Comparison of ENCODE assay signal across 15 cellular contexts in genomic region chr13:112687836-112688559, GRCh38. TPM values are rescaled to one million over a fixed set of nuclear protein-coding genes. Genes with fewer than 3 reads are reported as not detected.
DNase-seq lines count a peak whose midpoint lies in the region; ATAC-seq and TF ChIP-seq lines count a peak whose summit lies in the region.
"Had no signal": no experiment of that assay in that cellular context is flagged by ENCODE, and none has a peak within 500 bp of the region (broad histone marks: within the 10 kb centered on the region; RNA-seq: fewer than 3 reads in every experiment).

No MANE protein-coding gene starts in this region.

- H3K9me3 Mint-ChIP-seq in activated CD4-positive, alpha-beta T cell treated with anti-CD3 and anti-CD28 coated beads for 36 hours (ENCODE audit: low read depth) = no peaks in the 10 kb centered on the region
- H3K9me3 Mint-ChIP-seq in effector memory CD8-positive, alpha-beta T cell = no peaks in the 10 kb centered on the region
- no peaks in the 10 kb centered on the region for H3K9me3 Mint-ChIP-seq in progenitor cell of endocrine pancreas (ENCODE audit: low read depth)

- intact Hi-C loops in activated CD4-positive, alpha-beta T cell treated with anti-CD3 and anti-CD28 coated beads for 36 hours (cut with DNase I, micrococcal nuclease) = loop anchor here (1.0 to 5.0 kb wide), 6 partner anchors 13 to 1975 kb away; partner anchors contain the start of gene ING1 (in 1 of the 2)
- intact Hi-C loops in OCI-LY7 (cut with micrococcal nuclease; ENCODE audit: unreplicated experiment) = no loop called here
- intact Hi-C loops in testis (cut with DNase I; ENCODE audit: low total_unique reads) = no loop called here

- peaks cover 24% of the 10 kb centered on the region for H3K4me1 ChIP-seq in OCI-LY7 (ENCODE audit: insufficient read depth, low read length, poor library complexity, severe bottlenecking)
- peaks cover 22% of the 10 kb centered on the region for H3K4me1 ChIP-seq in testis
- H3K4me1 ChIP-seq: prostate gland had no signal

- H3K9me3 ChIP-seq in OCI-LY7 (ENCODE audit: low read length) = no peaks in the 10 kb centered on the region
- H3K9me3 ChIP-seq in testis = no peaks in the 10 kb centered on the region
- H3K9me3 ChIP-seq: adrenal gland, prostate gland, thoracic aorta had no signal

- H3K27ac ChIP-seq in OCI-LY7 (ENCODE audit: low read depth, low read length, poor library complexity, severe bottlenecking) (no peak overlapping the region), testis (no peak overlapping the region)
- H3K27ac ChIP-seq: VCaP had no signal

- peak overlapping the region; percentile 91 for H3K27ac Mint-ChIP-seq in activated CD4-positive, alpha-beta T cell treated with anti-CD3 and anti-CD28 coated beads for 36 hours
- H3K27ac Mint-ChIP-seq in effector memory CD8-positive, alpha-beta T cell = peak overlapping the region; percentile 87 to 94
- H3K27ac Mint-ChIP-seq in progenitor cell of endocrine pancreas = no peak overlapping the region

- no TSS peak for BruUV-seq in OCI-LY7 (replicated peaks; lab: Mats Ljungman, UMichigan)

- peaks cover 9% of the 10 kb centered on the region for H3K79me2 ChIP-seq in OCI-LY7 (ENCODE audit: insufficient read depth, low read depth, low read length)

- no peak for TF ChIP-seq CTCF in OCI-LY7 (conservative IDR thresholded peaks at IDR 0.05; ENCODE audit: low read length)
- no peak for TF ChIP-seq CTCF in progenitor cell of endocrine pancreas (IDR thresholded peaks at IDR 0.05; ENCODE audit: unreplicated experiment)
- TF ChIP-seq CTCF in testis (IDR thresholded peaks at IDR 0.05) = no peak

- 0 out of 2 replicates have a peak, but pooled peaks cover 15% of the 10 kb centered on the region for H4K20me1 ChIP-seq in OCI-LY7 (ENCODE audit: insufficient read depth, low read length)

- TF ChIP-seq POLR2A in testis (IDR thresholded peaks at IDR 0.05) = no peak

- H3K4me3 ChIP-seq in OCI-LY7 (ENCODE audit: low read depth, low read length, poor library complexity, severe bottlenecking) (no peak overlapping the region), testis (no peak overlapping the region)
- H3K4me3 ChIP-seq: prostate gland had no signal

- peaks cover 6% of the 10 kb centered on the region for H3K36me3 Mint-ChIP-seq in activated CD4-positive, alpha-beta T cell treated with anti-CD3 and anti-CD28 coated beads for 36 hours (ENCODE audit: low read depth)
- peaks cover 15% of the 10 kb centered on the region for H3K36me3 Mint-ChIP-seq in effector memory CD8-positive, alpha-beta T cell (ENCODE audit: insufficient read depth)
- H3K36me3 Mint-ChIP-seq in progenitor cell of endocrine pancreas (ENCODE audit: insufficient read depth) = no peaks in the 10 kb centered on the region

- CTCF ChIA-PET in activated CD4-positive, alpha-beta T cell treated with anti-CD3 and anti-CD28 coated beads for 36 hours (lab: Charles Lee) = no interaction called here
- CTCF ChIA-PET in OCI-LY7 (lab: Charles Lee; ENCODE audit: unreplicated experiment) = no interaction called here

- H3K4me3 Mint-ChIP-seq in activated CD4-positive, alpha-beta T cell treated with anti-CD3 and anti-CD28 coated beads for 36 hours = peak overlapping the region; percentile 74
- H3K4me3 Mint-ChIP-seq in effector memory CD8-positive, alpha-beta T cell = peak overlapping the region; percentile 92 to 95
- H3K4me3 Mint-ChIP-seq in progenitor cell of endocrine pancreas (ENCODE audit: low read depth) = peak overlapping the region; percentile 81

- H3K27me3 Mint-ChIP-seq in activated CD4-positive, alpha-beta T cell treated with anti-CD3 and anti-CD28 coated beads for 36 hours = no peaks in the 10 kb centered on the region
- H3K27me3 Mint-ChIP-seq in effector memory CD8-positive, alpha-beta T cell = no peaks in the 10 kb centered on the region
- H3K27me3 Mint-ChIP-seq in progenitor cell of endocrine pancreas = no peaks in the 10 kb centered on the region

- no peaks in the 10 kb centered on the region for H3K27me3 ChIP-seq in testis
- H3K27me3 ChIP-seq: adrenal gland had no signal

- no peak overlapping the region for H2AFZ ChIP-seq in OCI-LY7 (ENCODE audit: low read length)

- no peaks in the 10 kb centered on the region for H3K9me2 ChIP-seq in OCI-LY7 (ENCODE audit: insufficient read depth, low read length)

- POLR2A ChIA-PET in activated CD4-positive, alpha-beta T cell treated with anti-CD3 and anti-CD28 coated beads for 36 hours (lab: Charles Lee) = interaction anchor here (0.6 kb wide), 1 partner anchor 23 kb away, joined by 3 read pairs; no protein-coding TSS in a partner anchor
- POLR2A ChIA-PET in OCI-LY7 (lab: Charles Lee) = no interaction called here

- H3K4me2 ChIP-seq in OCI-LY7 (ENCODE audit: low read length) = peak overlapping the region; percentile 77; the same call in 1 of the 2 replicates

- no peak for ATAC-seq in activated CD4-positive, alpha-beta T cell treated with anti-CD3 and anti-CD28 coated beads for 36 hours
- no peak for ATAC-seq in effector memory CD8-positive, alpha-beta T cell (replicated peaks)

- DNase-seq in activated CD4-positive, alpha-beta T cell treated with anti-CD3 and anti-CD28 coated beads for 36 hours = no peak
- DNase-seq in activated CD4-positive, alpha-beta T cell treated with anti-CD3 and anti-CD28 coated beads for 48 hours = no peak
- no peak for DNase-seq in OCI-LY7 (ENCODE audit: low spot score)
- DNase-seq in effector memory CD8-positive, alpha-beta T cell = no peak
- no peak for DNase-seq in progenitor cell of endocrine pancreas (ENCODE audit: low spot score, unreplicated experiment)
- no peak for DNase-seq in NCI-H446 treated with DMSO at 0.1 percent for 48 hours (lab: John Stamatoyannopoulos, UW)
- no peak for DNase-seq in NOMO-1 (lab: John Stamatoyannopoulos, UW; ENCODE audit: unreplicated experiment in 2 of 2)
- no peak for DNase-seq in testis
- DNase-seq: DMS79, MM.1S, NCI-H2227 treated with DMSO at 0.1 percent for 48 hours had no signal

- H3K36me3 ChIP-seq in OCI-LY7 (ENCODE audit: insufficient read depth, low read length) (no peaks in the 10 kb centered on the region), testis (ENCODE audit: low read depth, missing control alignments) (no peaks in the 10 kb centered on the region)
- H3K36me3 ChIP-seq: adrenal gland, prostate gland, thoracic aorta had no signal

- WGBS in testis, 2 donors = 92 to 94% methylated on average over 10 of the region's 10 CpGs

- H3K4me1 Mint-ChIP-seq in activated CD4-positive, alpha-beta T cell treated with anti-CD3 and anti-CD28 coated beads for 36 hours = peaks cover 34% of the 10 kb centered on the region
- H3K4me1 Mint-ChIP-seq in effector memory CD8-positive, alpha-beta T cell (ENCODE audit: low read depth in 2 of 2) = peaks cover 30 to 32% of the 10 kb centered on the region in 2 donors
- H3K4me1 Mint-ChIP-seq in progenitor cell of endocrine pancreas (ENCODE audit: low read depth) = peaks cover 27% of the 10 kb centered on the region

RNA-seq across cellular contexts. Expression of gene ATP11A, which starts 1.8 kb away (rescaled TPM):
- total RNA-seq in activated CD4-positive, alpha-beta T cell treated with anti-CD3 and anti-CD28 coated beads for 36 hours = 10 to 100 TPM; 42.1 to 50.7 TPM
- 3.4 and 8.8 TPM in 2 replicates for total RNA-seq in OCI-LY7 (2014; rRNA removed; shearing (Covaris generic))
- total RNA-seq in OCI-LY7 (2022) = 22.1 and 23.1 TPM in 2 replicates
- total RNA-seq in progenitor cell of endocrine pancreas = 100 and 109 TPM in 2 replicates
- total RNA-seq in testis = 100 to 1,000 TPM; 112 to 122 TPM
- polyA plus RNA-seq in testis (ENCODE audit: insufficient read depth, low read depth, low replicate concordance) = 34.4 TPM

Comparison
In these comparisons a context has a peak if more than half of its experiments do, and no peak if none do; other contexts are left out.
1. intact Hi-C loops: an anchor here in activated CD4-positive, alpha-beta T cell treated with anti-CD3 and anti-CD28 coated beads for 36 hours (1.0 to 5.0 kb wide); none called in OCI-LY7 and testis.